In the genomic region with DNA sequence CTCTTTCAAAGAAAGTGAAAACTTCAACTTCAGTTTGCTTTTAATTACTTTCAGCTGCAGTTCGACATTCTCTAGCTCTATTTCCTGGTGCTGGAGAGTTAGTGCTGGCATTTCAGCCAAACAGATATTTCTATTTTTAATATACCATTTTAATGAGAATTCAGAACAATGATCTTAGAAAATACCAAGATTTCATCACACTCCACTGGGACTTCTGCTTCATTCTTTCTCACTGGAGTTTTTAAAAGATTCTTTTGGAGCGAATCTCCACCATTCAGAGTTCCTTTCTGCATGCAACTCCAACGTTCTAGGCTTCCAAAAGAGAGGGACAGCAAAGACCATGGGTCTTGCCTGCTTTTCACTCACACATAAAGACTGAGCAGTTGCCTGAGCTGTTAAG, we compare ENCODE assay signal across 12 cellular contexts.
DNase-seq lines count a peak whose midpoint lies in the region; ATAC-seq and TF ChIP-seq lines count a peak whose summit lies in the region.
"Had no signal": no experiment of that assay in that cellular context is flagged by ENCODE, and none has a peak within 500 bp of the region (broad histone marks: within the 10 kb centered on the region; RNA-seq: fewer than 3 reads in every experiment).

No MANE protein-coding gene starts in this region.

- TF ChIP-seq CTCF in AG10803 (conservative IDR thresholded peaks at IDR 0.05; ENCODE audit: low read length) = no peak

- peak overlapping the region; percentile 52 for H3K27ac ChIP-seq in angular gyrus (ENCODE audit: low read depth, low read length)

- peak overlapping the region; percentile 98 to 100 (median 99) for H3K27ac Mint-ChIP-seq in naive B cell

- peak; percentile 79 for DNase-seq in AG10803 (ENCODE audit: low read depth)
- peak; percentile 44 for DNase-seq in GM04503 (ENCODE audit: low read depth)
- no peak for DNase-seq in naive B cell
- no peak for DNase-seq in AML-193 (lab: John Stamatoyannopoulos, UW)
- DNase-seq in DMS53 (lab: John Stamatoyannopoulos, UW) = no peak
- no peak for DNase-seq in COLO829 (ENCODE audit: low spot score)
- DNase-seq: NCI-H2171 treated with DMSO at 0.1 percent for 48 hours, substantia nigra had no signal

- H3K36me3 Mint-ChIP-seq in naive B cell = no peaks in the 10 kb centered on the region

- peak overlapping the region in 3 of 8 donors; percentile 18 to 59 (median 34) for H3K4me3 Mint-ChIP-seq in naive B cell
- H3K4me3 Mint-ChIP-seq: neural crest cell had no signal

- peaks cover 0 to 10% (median 0%) of the 10 kb centered on the region in 3 donors for H3K27me3 Mint-ChIP-seq in naive B cell

- H3K4me3 ChIP-seq in AG10803 (ENCODE audit: low read length) = no peak overlapping the region

- ATAC-seq in naive B cell (ENCODE audit: low read depth in 2 of 2) (no peak), HG02610 (IDR thresholded peaks at IDR 0.05; ENCODE audit: unreplicated experiment) (no peak)
- ATAC-seq: HepG2 had no signal

- peaks cover 44 to 75% (median 69%) of the 10 kb centered on the region in 3 donors for H3K4me1 Mint-ChIP-seq in naive B cell

- peaks cover 0 to 2% (median 0%) of the 10 kb centered on the region in 7 donors for H3K9me3 Mint-ChIP-seq in naive B cell
- H3K9me3 Mint-ChIP-seq: neural crest cell had no signal

Comparison
In these comparisons a context has a peak if more than half of its experiments do, and no peak if none do; other contexts are left out.
1. DNase-seq: peak in AG10803 (single experiment) and GM04503 (single experiment); none in naive B cell (single experiment), AML-193 (0 of 2), DMS53 (single experiment) and COLO829 (single experiment).